Comparison of ENCODE assay signal across 14 cellular contexts in genomic region chr6:145784683-145785082, GRCh38.
DNase-seq lines count a peak whose midpoint lies in the region; ATAC-seq and TF ChIP-seq lines count a peak whose summit lies in the region.
"Had no signal": no experiment of that assay in that cellular context is flagged by ENCODE, and none has a peak within 500 bp of the region (broad histone marks: within the 10 kb centered on the region; RNA-seq: fewer than 3 reads in every experiment).

No MANE protein-coding gene starts in this region.

- no peak overlapping the region for H3K27ac ChIP-seq in substantia nigra (ENCODE audit: low read depth, low read length, poor library complexity, severe bottlenecking)
- H3K27ac ChIP-seq: tibial nerve, WERI-Rb-1 had no signal

- H3K36me3 Mint-ChIP-seq in activated naive CD4-positive, alpha-beta T cell treated with anti-CD3 and anti-CD28 coated beads, Interleukin-2, amount 10 ng/mL, durations not matched to agents 7 days and 5 days: no peaks in the 10 kb centered on the region

- H3K9me3 Mint-ChIP-seq in activated naive CD4-positive, alpha-beta T cell treated with anti-CD3 and anti-CD28 coated beads, Interleukin-2, amount 10 ng/mL, durations not matched to agents 7 days and 5 days: peaks cover 1% of the 10 kb centered on the region

- DNase-seq in OCI-M1 (lab: John Stamatoyannopoulos, UW) (peak; percentile 27), erythroblast (lab: John Stamatoyannopoulos, UW) (no peak), cerebellar cortex (ENCODE audit: low spot score) (no peak), substantia nigra (lab: John Stamatoyannopoulos, UW) (no peak)
- no peak for DNase-seq in activated naive CD4-positive, alpha-beta T cell treated with anti-CD3 and anti-CD28 coated beads, Interleukin-2, amount 10 ng/mL, durations not matched to agents 7 days and 5 days
- DNase-seq: CD4-positive, alpha-beta memory T cell; Karpas-422; midbrain; NCI-H2171 treated with DMSO at 0.1 percent for 48 hours; WERI-Rb-1 had no signal

- TF ChIP-seq POLR2A in erythroblast (IDR thresholded peaks at IDR 0.05; ENCODE audit: low read length): no peak

- H3K27ac Mint-ChIP-seq in activated naive CD4-positive, alpha-beta T cell treated with anti-CD3 and anti-CD28 coated beads, Interleukin-2, amount 10 ng/mL, durations not matched to agents 7 days and 5 days: no peak overlapping the region

- no peaks in the 10 kb centered on the region for H3K27me3 Mint-ChIP-seq in activated naive CD4-positive, alpha-beta T cell treated with anti-CD3 and anti-CD28 coated beads, Interleukin-2, amount 10 ng/mL, durations not matched to agents 7 days and 5 days
- H3K27me3 Mint-ChIP-seq: CD4-positive, alpha-beta memory T cell had no signal

- CTCF ChIA-PET in activated naive CD4-positive, alpha-beta T cell treated with anti-CD3 and anti-CD28 coated beads, Interleukin-2, amount 10 ng/mL, durations not matched to agents 7 days and 5 days (lab: Charles Lee): no interaction called here

- H3K4me1 Mint-ChIP-seq in activated naive CD4-positive, alpha-beta T cell treated with anti-CD3 and anti-CD28 coated beads, Interleukin-2, amount 10 ng/mL, durations not matched to agents 7 days and 5 days: peaks cover 4% of the 10 kb centered on the region
- H3K4me1 Mint-ChIP-seq: CD4-positive, alpha-beta memory T cell had no signal

- ATAC-seq in GM18870 (IDR thresholded peaks at IDR 0.05; ENCODE audit: unreplicated experiment): peak; percentile 86
- ATAC-seq in GM21447 (IDR thresholded peaks at IDR 0.05; ENCODE audit: unreplicated experiment): peak; percentile 85
- peak; percentile 84 for ATAC-seq in HG03095 (IDR thresholded peaks at IDR 0.05; ENCODE audit: unreplicated experiment)

- no peak overlapping the region for H3K4me3 Mint-ChIP-seq in activated naive CD4-positive, alpha-beta T cell treated with anti-CD3 and anti-CD28 coated beads, Interleukin-2, amount 10 ng/mL, durations not matched to agents 7 days and 5 days
- H3K4me3 Mint-ChIP-seq: CD4-positive, alpha-beta memory T cell had no signal
